21 cellular contexts compared by ENCODE assay signal in the genomic region with DNA sequence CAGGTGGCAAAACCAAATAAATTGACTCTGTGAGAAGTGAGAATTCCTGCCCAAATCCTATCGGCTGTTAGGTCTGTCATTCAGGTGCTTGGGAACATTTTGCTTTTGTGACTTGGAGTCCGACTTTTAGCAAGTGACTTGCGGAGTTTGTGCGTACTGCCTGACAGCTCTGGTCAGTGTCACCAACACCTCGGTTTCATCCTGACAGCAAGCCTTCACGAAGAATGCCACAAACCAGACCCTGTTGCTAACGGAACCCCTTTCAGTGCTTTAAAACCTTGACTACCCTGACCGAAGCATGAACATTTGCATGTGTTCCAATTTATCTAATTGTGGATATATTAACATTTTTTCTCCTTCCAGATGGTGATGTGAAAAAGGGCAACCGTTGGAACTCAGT. TPM values are rescaled to one million over a fixed set of nuclear protein-coding genes. Genes with fewer than 3 reads are reported as not detected.
DNase-seq lines count a peak whose midpoint lies in the region; TF ChIP-seq lines count a peak whose summit lies in the region.
"Had no signal": no experiment of that assay in that cellular context is flagged by ENCODE, and none has a peak within 500 bp of the region (broad histone marks: within the 10 kb centered on the region; RNA-seq: fewer than 3 reads in every experiment).

No MANE protein-coding gene starts in this region.

- WGBS in smooth muscle cell (ENCODE audit: low lambda C conversion rate): 11% methylated on average over 9 of the region's 9 CpGs
- 43 to 48% methylated on average over 9 of the region's 9 CpGs for WGBS in GM23248 (ENCODE audit: low coverage in 1 of 2, low lambda C conversion rate in 2 of 2, missing lambda C conversion rate in 2 of 2), 2 experiments

- H3K79me2 ChIP-seq in smooth muscle cell (ENCODE audit: low read depth) (no peaks in the 10 kb centered on the region), GM23248 (ENCODE audit: insufficient read depth) (no peaks in the 10 kb centered on the region)

- TF ChIP-seq CTCF in right atrium auricular region (IDR thresholded peaks at IDR 0.05): no peak
- TF ChIP-seq CTCF in smooth muscle cell (IDR thresholded peaks at IDR 0.05; ENCODE audit: borderline replicate concordance, insufficient read depth, poor library complexity, severe bottlenecking): no peak

- H3F3A ChIP-seq in smooth muscle cell (ENCODE audit: low read depth): peaks cover 11% of the 10 kb centered on the region
- no peaks in the 10 kb centered on the region for H3F3A ChIP-seq in GM23248 (ENCODE audit: insufficient read depth)

- H3K4me2 ChIP-seq in smooth muscle cell (peak overlapping the region; percentile 67), GM23248 (ENCODE audit: unreplicated experiment) (no peak overlapping the region)
- H3K4me2 ChIP-seq: A549; BLaER1 treated with 17β-estradiol and CSF1 and Interleukin-3, amounts not matched to agents 10 nM and 100 nM had no signal

- no peaks in the 10 kb centered on the region for H3K4me1 ChIP-seq in right atrium auricular region
- H3K4me1 ChIP-seq in smooth muscle cell (ENCODE audit: low read depth): peaks cover 35% of the 10 kb centered on the region
- no peaks in the 10 kb centered on the region for H3K4me1 ChIP-seq in GM23248 (ENCODE audit: insufficient read depth)
- H3K4me1 ChIP-seq: A549, Peyer's patch had no signal

- intact Hi-C loops in cardiac septum (cut with DNase I): no loop called here

- H3K9ac ChIP-seq in smooth muscle cell (ENCODE audit: low read depth) (no peak overlapping the region), GM23248 (no peak overlapping the region)
- H3K9ac ChIP-seq: BLaER1 treated with 17β-estradiol and CSF1 and Interleukin-3, amounts not matched to agents 10 nM and 100 nM; KMS-11 had no signal

- no peaks in the 10 kb centered on the region for H3K9me3 ChIP-seq in right atrium auricular region
- no peaks in the 10 kb centered on the region for H3K9me3 ChIP-seq in smooth muscle cell (replicated peaks; ENCODE audit: low read depth)
- no peaks in the 10 kb centered on the region for H3K9me3 ChIP-seq in GM23248 (ENCODE audit: low read depth)
- H3K9me3 ChIP-seq: A549; BLaER1 treated with 17β-estradiol and CSF1 and Interleukin-3, amounts not matched to agents 10 nM and 100 nM; Peyer's patch; SJCRH30 had no signal

- in situ Hi-C loops in GM23248 (cut with MboI): no loop called here

- H3K27ac ChIP-seq in right atrium auricular region (peak overlapping the region; percentile 46 to 78), smooth muscle cell (ENCODE audit: low read depth) (no peak overlapping the region), GM23248 (no peak overlapping the region)
- H3K27ac ChIP-seq: A549; BLaER1 treated with 17β-estradiol and CSF1 and Interleukin-3, amounts not matched to agents 10 nM and 100 nM; KMS-11; Peyer's patch; SJCRH30 had no signal

- H4K20me1 ChIP-seq in smooth muscle cell (ENCODE audit: low read depth): no peaks in the 10 kb centered on the region
- H4K20me1 ChIP-seq in GM23248 (ENCODE audit: insufficient read depth): no peaks in the 10 kb centered on the region
- H4K20me1 ChIP-seq: BLaER1 treated with 17β-estradiol and CSF1 and Interleukin-3, amounts not matched to agents 10 nM and 100 nM had no signal

- H3K9me2 ChIP-seq in GM23248 (ENCODE audit: insufficient read depth): no peaks in the 10 kb centered on the region

- no peaks in the 10 kb centered on the region for H3K36me3 ChIP-seq in right atrium auricular region
- no peaks in the 10 kb centered on the region for H3K36me3 ChIP-seq in smooth muscle cell (ENCODE audit: low read depth)
- no peaks in the 10 kb centered on the region for H3K36me3 ChIP-seq in GM23248 (ENCODE audit: low read depth)
- H3K36me3 ChIP-seq: BLaER1 treated with 17β-estradiol and CSF1 and Interleukin-3, amounts not matched to agents 10 nM and 100 nM; Peyer's patch; SJCRH30 had no signal

- peak; percentile 87 for DNase-seq in SK-N-DZ (ENCODE audit: low spot score)
- peak; percentile 83 for DNase-seq in cardiac septum (ENCODE audit: low spot score)
- DNase-seq in right atrium auricular region (ENCODE audit: low spot score): no peak
- no peak for DNase-seq in smooth muscle cell (lab: John Stamatoyannopoulos, UW; ENCODE audit: unreplicated experiment)
- no peak for DNase-seq in GM23248
- no peak for DNase-seq in medulla oblongata (ENCODE audit: extremely low spot score)
- no peak for DNase-seq in NCI-H2081 (lab: John Stamatoyannopoulos, UW)
- no peak for DNase-seq in DMS114 treated with DMSO at 0.1 percent for 48 hours (lab: John Stamatoyannopoulos, UW; ENCODE audit: unreplicated experiment)
- DNase-seq: AML-193; CD4-positive, alpha-beta T cell; DMS53; NCI-H2029; NCI-H2227 treated with DMSO at 0.1 percent for 48 hours; NCI-H526 treated with DMSO at 0.1 percent for 48 hours; Peyer's patch; SJCRH30 had no signal

- peak overlapping the region; percentile 37 for H2AFZ ChIP-seq in smooth muscle cell (ENCODE audit: low read depth)
- no peak overlapping the region for H2AFZ ChIP-seq in GM23248

- H3K4me3 ChIP-seq in right atrium auricular region (no peak overlapping the region), smooth muscle cell (no peak overlapping the region), GM23248 (no peak overlapping the region)
- H3K4me3 ChIP-seq: A549; BLaER1 treated with 17β-estradiol and CSF1 and Interleukin-3, amounts not matched to agents 10 nM and 100 nM; Peyer's patch; SJCRH30 had no signal

- H3K27me3 ChIP-seq in right atrium auricular region (no peaks in the 10 kb centered on the region), smooth muscle cell (ENCODE audit: low read depth) (no peaks in the 10 kb centered on the region), GM23248 (replicated peaks; ENCODE audit: insufficient read depth) (peaks cover 6% of the 10 kb centered on the region)
- H3K27me3 ChIP-seq: BLaER1 treated with 17β-estradiol and CSF1 and Interleukin-3, amounts not matched to agents 10 nM and 100 nM; Peyer's patch; SJCRH30 had no signal

RNA-seq across cellular contexts. Expression of a gene that starts 26.5 kb away (rescaled TPM):
- polyA plus RNA-seq in SK-N-DZ (2014; cell fraction: cytosol; rRNA removed): 3.5 and 3.8 TPM in 2 replicates
- 1.8 and 2.9 TPM in 2 replicates for polyA plus RNA-seq in SK-N-DZ (2014; cell fraction: nucleus; rRNA removed)
- total RNA-seq in cardiac septum: not detected
- total RNA-seq in right atrium auricular region: not detected
- 21.8 and 27.4 TPM in 2 replicates for total RNA-seq in smooth muscle cell
- 11.8 and 20.1 TPM in 2 replicates for polyA plus RNA-seq in smooth muscle cell
- total RNA-seq in GM23248 (2014; rRNA removed; shearing (Covaris generic)): not detected in 2 replicates
- 0.05 TPM in 1 of 2 replicates, not detected in the other for polyA plus RNA-seq in GM23248 (2016; fragmentation: Nextera tagmentation; extraction: Ambion mirVana)
- total RNA-seq: CD4-positive, alpha-beta T cell; Daoy; NCI-H460 had no signal
- polyA plus RNA-seq: A549 had no signal

Comparison
In these comparisons a context has a peak if more than half of its experiments do, and no peak if none do; other contexts are left out.
1. DNase-seq: peak in SK-N-DZ (single experiment) and cardiac septum (single experiment); none in right atrium auricular region (single experiment), smooth muscle cell (single experiment), GM23248 (single experiment), medulla oblongata (single experiment), NCI-H2081 (0 of 2) and DMS114 treated with DMSO at 0.1 percent for 48 hours (single experiment).
2. H3K27ac ChIP-seq: peak in right atrium auricular region (2 of 2); none in smooth muscle cell (single experiment) and GM23248 (single experiment).
3. RNA of a gene that starts 26.5 kb away (total RNA-seq): 21.8 to 27.4 TPM in smooth muscle cell; not detected in right atrium auricular region, not detected in cardiac septum (single experiment) and not detected in GM23248; every median in the first group is over 10 times any median in the second.